In the genomic region with DNA sequence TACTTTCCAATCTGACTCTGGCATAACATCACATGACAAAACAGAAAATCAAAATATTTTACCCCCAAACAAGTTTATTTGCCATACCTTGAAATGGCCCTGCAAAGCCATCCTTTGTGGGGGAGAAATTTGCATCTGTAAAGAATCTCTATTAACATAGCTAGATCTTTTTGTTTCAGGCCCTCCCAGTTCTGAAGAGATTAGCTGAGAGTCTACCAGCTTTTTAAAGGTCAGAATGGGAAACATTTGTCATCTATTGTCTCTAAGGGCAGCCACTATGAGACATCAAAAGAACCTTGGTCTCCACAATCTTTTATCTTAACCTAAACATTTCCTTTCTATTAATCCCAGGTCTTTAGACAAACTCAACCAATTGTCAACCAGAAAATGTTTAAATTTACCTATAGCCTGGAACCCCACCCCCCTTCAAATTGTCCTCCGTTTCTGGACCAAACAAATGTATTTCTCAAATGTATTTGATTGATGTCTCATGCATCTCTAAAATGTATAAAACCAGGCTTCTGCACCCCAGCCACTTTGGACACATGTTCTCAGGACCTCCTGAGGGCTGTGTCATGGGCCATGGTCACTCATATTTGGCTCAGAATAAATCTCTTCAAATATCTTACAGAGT, we compare ENCODE assay signal across 1 cellular context. TPM values are rescaled to one million over a fixed set of nuclear protein-coding genes. Genes with fewer than 3 reads are reported as not detected.
"Had no signal": no experiment of that assay in that cellular context is flagged by ENCODE, and none has a peak within 500 bp of the region (broad histone marks: within the 10 kb centered on the region; RNA-seq: fewer than 3 reads in every experiment).

No MANE protein-coding gene starts in this region.

RNA-seq across cellular contexts. Expression of gene RNF112, which starts 48.1 kb away (rescaled TPM):
- total RNA-seq: MCF 10A had no signal
